In genomic region chr2:113195923-113196501, GRCh38 we compare ENCODE assay signal across 21 cellular contexts. TPM values are rescaled to one million over a fixed set of nuclear protein-coding genes. Genes with fewer than 3 reads are reported as not detected.
DNase-seq lines count a peak whose midpoint lies in the region; ATAC-seq and TF ChIP-seq lines count a peak whose summit lies in the region.
"Had no signal": no experiment of that assay in that cellular context is flagged by ENCODE, and none has a peak within 500 bp of the region (broad histone marks: within the 10 kb centered on the region; RNA-seq: fewer than 3 reads in every experiment).

No MANE protein-coding gene starts in this region.

- no peaks in the 10 kb centered on the region for H3K79me2 ChIP-seq in osteoblast (ENCODE audit: insufficient read depth, low read length)

- H3K4me3 ChIP-seq in osteoblast (ENCODE audit: insufficient read depth, low read length) (no peak overlapping the region), left ventricle myocardium inferior (no peak overlapping the region), gastrocnemius medialis (no peak overlapping the region)
- H3K4me3 ChIP-seq: BLaER1, dorsolateral prefrontal cortex, gastroesophageal sphincter had no signal

- peak overlapping the region; percentile 46 for H3K4me3 Mint-ChIP-seq in T-helper 1 cell treated with Interleukin-12 subunit alpha and Interleukin-12 subunit beta and Interleukin-4 antibody, amounts not matched to agents 30 μg/mL and 1 μg/mL, for 36 hours
- no peak overlapping the region for H3K4me3 Mint-ChIP-seq in activated CD4-positive, alpha-beta memory T cell treated with anti-CD3 and anti-CD28 coated beads for 36 hours
- no peak overlapping the region for H3K4me3 Mint-ChIP-seq in Calu3 (ENCODE audit: low read depth, unreplicated experiment)

- H3K4me1 ChIP-seq in osteoblast (ENCODE audit: insufficient read depth, low read length) (peaks cover 6% of the 10 kb centered on the region), left ventricle myocardium inferior (peaks cover 15% of the 10 kb centered on the region), gastrocnemius medialis (peaks cover 0 to 3% of the 10 kb centered on the region in 2 donors)

- no peaks in the 10 kb centered on the region for H3K9me3 Mint-ChIP-seq in T-helper 1 cell treated with Interleukin-12 subunit alpha and Interleukin-12 subunit beta and Interleukin-4 antibody, amounts not matched to agents 30 μg/mL and 1 μg/mL, for 36 hours
- no peaks in the 10 kb centered on the region for H3K9me3 Mint-ChIP-seq in activated CD4-positive, alpha-beta memory T cell treated with anti-CD3 and anti-CD28 coated beads for 36 hours
- no peaks in the 10 kb centered on the region for H3K9me3 Mint-ChIP-seq in Calu3 (ENCODE audit: low read depth, unreplicated experiment)

- TF ChIP-seq CTCF in osteoblast (IDR thresholded peaks at IDR 0.05; ENCODE audit: extremely low read depth, low read depth, low read length) (no peak), Calu3 (IDR thresholded peaks at IDR 0.05; ENCODE audit: unreplicated experiment) (no peak), left ventricle myocardium inferior (IDR thresholded peaks at IDR 0.05; ENCODE audit: borderline replicate concordance) (no peak), gastrocnemius medialis (IDR thresholded peaks at IDR 0.05 in 4 of 5, conservative IDR thresholded peaks at IDR 0.05 in 1 of 5) (no peak)

- POLR2A ChIA-PET in activated CD4-positive, alpha-beta memory T cell treated with anti-CD3 and anti-CD28 coated beads for 36 hours (lab: Charles Lee), result no interaction called here

- no peak for ATAC-seq in gastrocnemius medialis
- ATAC-seq: gastroesophageal sphincter, left ventricle myocardium superior had no signal

- H3K27me3 Mint-ChIP-seq in T-helper 1 cell treated with Interleukin-12 subunit alpha and Interleukin-12 subunit beta and Interleukin-4 antibody, amounts not matched to agents 30 μg/mL and 1 μg/mL, for 36 hours (ENCODE audit: low read depth), result no peaks in the 10 kb centered on the region
- H3K27me3 Mint-ChIP-seq in activated CD4-positive, alpha-beta memory T cell treated with anti-CD3 and anti-CD28 coated beads for 36 hours, result no peaks in the 10 kb centered on the region
- H3K27me3 Mint-ChIP-seq in Calu3 (ENCODE audit: unreplicated experiment), result no peaks in the 10 kb centered on the region

- H3K36me3 Mint-ChIP-seq in T-helper 1 cell treated with Interleukin-12 subunit alpha and Interleukin-12 subunit beta and Interleukin-4 antibody, amounts not matched to agents 30 μg/mL and 1 μg/mL, for 36 hours (ENCODE audit: low read depth), result peaks cover 65% of the 10 kb centered on the region
- H3K36me3 Mint-ChIP-seq in activated CD4-positive, alpha-beta memory T cell treated with anti-CD3 and anti-CD28 coated beads for 36 hours, result peaks cover 68% of the 10 kb centered on the region
- H3K36me3 Mint-ChIP-seq in Calu3 (ENCODE audit: insufficient read depth, unreplicated experiment), result peaks cover 31% of the 10 kb centered on the region

- peaks cover 2% of the 10 kb centered on the region for H4K20me1 ChIP-seq in osteoblast (ENCODE audit: insufficient read depth, low read length)

- in situ Hi-C loops in gastrocnemius medialis (cut with MboI; ENCODE audit: low sequenced_read_pairs in 4 of 4), result no loop called here

- DNase-seq in T-helper 1 cell (no peak), cerebellum (ENCODE audit: low spot score) (peak; percentile 28), osteoblast (ENCODE audit: insufficient read length, low spot score, missing footprints) (peak; percentile 32), Calu3 (no peak), left ventricle myocardium inferior (no peak), gastrocnemius medialis (no peak)
- DNase-seq in activated CD4-positive, alpha-beta memory T cell treated with anti-CD3 and anti-CD28 coated beads for 36 hours, result no peak
- DNase-seq: erythroblast; Kasumi-1; left ventricle myocardium superior; NCI-H1092 treated with DMSO at 0.1 percent for 48 hours; NCI-H524; stimulated activated CD4-positive, alpha-beta T cell treated with anti-CD3 and anti-CD28 coated beads, Interleukin-1b, Interleukin-23, amount 100 ng/mL, for 48 hours; SW 1271 had no signal

- H3K4me1 Mint-ChIP-seq in T-helper 1 cell treated with Interleukin-12 subunit alpha and Interleukin-12 subunit beta and Interleukin-4 antibody, amounts not matched to agents 30 μg/mL and 1 μg/mL, for 36 hours (ENCODE audit: low read depth), result peaks cover 42% of the 10 kb centered on the region
- peaks cover 28% of the 10 kb centered on the region for H3K4me1 Mint-ChIP-seq in activated CD4-positive, alpha-beta memory T cell treated with anti-CD3 and anti-CD28 coated beads for 36 hours (ENCODE audit: low read depth)
- H3K4me1 Mint-ChIP-seq in Calu3 (ENCODE audit: low read depth, unreplicated experiment), result no peaks in the 10 kb centered on the region

- no peak for TF ChIP-seq POLR2A in gastrocnemius medialis (IDR thresholded peaks at IDR 0.05)

- no peaks in the 10 kb centered on the region for H3K27me3 ChIP-seq in osteoblast (ENCODE audit: insufficient read depth, low read length)
- no peaks in the 10 kb centered on the region for H3K27me3 ChIP-seq in left ventricle myocardium inferior (ENCODE audit: low read depth)
- H3K27me3 ChIP-seq in gastrocnemius medialis, result no peaks in the 10 kb centered on the region
- H3K27me3 ChIP-seq: BLaER1, dorsolateral prefrontal cortex, gastroesophageal sphincter had no signal

- intact Hi-C loops in activated CD4-positive, alpha-beta memory T cell treated with anti-CD3 and anti-CD28 coated beads for 36 hours (cut with micrococcal nuclease), result no loop called here
- intact Hi-C loops in Calu3 (cut with micrococcal nuclease; ENCODE audit: unreplicated experiment), result no loop called here
- intact Hi-C loops in left ventricle myocardium inferior (cut with micrococcal nuclease), result no loop called here
- intact Hi-C loops in gastrocnemius medialis (cut with DNase I; ENCODE audit: low total_unique reads), result no loop called here

- H3K9me3 ChIP-seq in osteoblast (ENCODE audit: low read depth, low read length) (no peaks in the 10 kb centered on the region), left ventricle myocardium inferior (replicated peaks) (no peaks in the 10 kb centered on the region), gastrocnemius medialis (no peaks in the 10 kb centered on the region)
- H3K9me3 ChIP-seq: BLaER1, gastroesophageal sphincter had no signal

- BruUV-seq in Calu3 (replicated peaks; lab: Mats Ljungman, UMichigan), result no TSS peak

- peak overlapping the region; percentile 73 for H3K27ac Mint-ChIP-seq in T-helper 1 cell treated with Interleukin-12 subunit alpha and Interleukin-12 subunit beta and Interleukin-4 antibody, amounts not matched to agents 30 μg/mL and 1 μg/mL, for 36 hours
- peak overlapping the region; percentile 72 for H3K27ac Mint-ChIP-seq in activated CD4-positive, alpha-beta memory T cell treated with anti-CD3 and anti-CD28 coated beads for 36 hours
- H3K27ac Mint-ChIP-seq in Calu3 (ENCODE audit: unreplicated experiment), result no peak overlapping the region

- H3K27ac ChIP-seq in osteoblast (ENCODE audit: low read depth, low read length), result no peak overlapping the region
- H3K27ac ChIP-seq in left ventricle myocardium inferior (replicated peaks), result no peak overlapping the region
- H3K27ac ChIP-seq in gastrocnemius medialis, result no peak overlapping the region
- H3K27ac ChIP-seq: 22Rv1, BLaER1, gastroesophageal sphincter, parathyroid adenoma, VCaP had no signal

- no peak overlapping the region for H3K4me2 ChIP-seq in osteoblast (ENCODE audit: insufficient read depth, low read length)
- H3K4me2 ChIP-seq: BLaER1 had no signal

- CTCF ChIA-PET in activated CD4-positive, alpha-beta memory T cell treated with anti-CD3 and anti-CD28 coated beads for 36 hours (lab: Charles Lee), result interaction anchor here (1.6 to 16.4 kb wide), 2 partner anchors 58 to 116 kb away, joined by 4 to 308 read pairs; no protein-coding TSS in a partner anchor
- CTCF ChIA-PET in Calu3 (lab: Charles Lee), result interaction anchor here (1.4 kb wide), 1 partner anchor 58 kb away, joined by 4 read pairs; no protein-coding TSS in a partner anchor

- H3K36me3 ChIP-seq in osteoblast (ENCODE audit: insufficient read depth, low read length), result no peaks in the 10 kb centered on the region
- H3K36me3 ChIP-seq in left ventricle myocardium inferior, result no peaks in the 10 kb centered on the region
- no peaks in the 10 kb centered on the region for H3K36me3 ChIP-seq in gastrocnemius medialis
- H3K36me3 ChIP-seq: gastroesophageal sphincter had no signal

- H2AFZ ChIP-seq in osteoblast (ENCODE audit: low read length), result no peak overlapping the region
- H2AFZ ChIP-seq: parathyroid adenoma had no signal

RNA-seq across cellular contexts. Expression of gene PSD4, which starts 22.2 kb away (rescaled TPM):
- total RNA-seq in activated CD4-positive, alpha-beta memory T cell treated with anti-CD3 and anti-CD28 coated beads for 36 hours, result 100 to 1,000 TPM; 156 to 170 TPM
- total RNA-seq in cerebellum (4.0 TPM), osteoblast (1.2 and 1.8 TPM in 2 replicates), Calu3 (2022) (58.7 and 64.5 TPM in 2 replicates), left ventricle myocardium inferior (2.2 TPM), gastrocnemius medialis (1 to 10 TPM in 3 of 4 donors, under 1 TPM in 1; 0.32 to 1.3 (median 1.2) TPM)

Comparison
In these comparisons a context has a peak if more than half of its experiments do, and no peak if none do; other contexts are left out.
1. DNase-seq: peak in cerebellum (single experiment) and osteoblast (single experiment); none in T-helper 1 cell (0 of 5), activated CD4-positive, alpha-beta memory T cell treated with anti-CD3 and anti-CD28 coated beads for 36 hours (single experiment), Calu3 (single experiment), left ventricle myocardium inferior (single experiment) and gastrocnemius medialis (0 of 2).
2. RNA of gene PSD4, which starts 22.2 kb away (total RNA-seq): 156 to 170 TPM in activated CD4-positive, alpha-beta memory T cell treated with anti-CD3 and anti-CD28 coated beads for 36 hours and 58.7 to 64.5 TPM in Calu3; 4.0 TPM in cerebellum (single experiment), 2.2 TPM in left ventricle myocardium inferior (single experiment), 1.2 to 1.8 TPM in osteoblast and 0.32 to 1.3 TPM in gastrocnemius medialis; every median in the first group is over 10 times any median in the second.